16 cellular contexts compared by ENCODE assay signal in the genomic region with DNA sequence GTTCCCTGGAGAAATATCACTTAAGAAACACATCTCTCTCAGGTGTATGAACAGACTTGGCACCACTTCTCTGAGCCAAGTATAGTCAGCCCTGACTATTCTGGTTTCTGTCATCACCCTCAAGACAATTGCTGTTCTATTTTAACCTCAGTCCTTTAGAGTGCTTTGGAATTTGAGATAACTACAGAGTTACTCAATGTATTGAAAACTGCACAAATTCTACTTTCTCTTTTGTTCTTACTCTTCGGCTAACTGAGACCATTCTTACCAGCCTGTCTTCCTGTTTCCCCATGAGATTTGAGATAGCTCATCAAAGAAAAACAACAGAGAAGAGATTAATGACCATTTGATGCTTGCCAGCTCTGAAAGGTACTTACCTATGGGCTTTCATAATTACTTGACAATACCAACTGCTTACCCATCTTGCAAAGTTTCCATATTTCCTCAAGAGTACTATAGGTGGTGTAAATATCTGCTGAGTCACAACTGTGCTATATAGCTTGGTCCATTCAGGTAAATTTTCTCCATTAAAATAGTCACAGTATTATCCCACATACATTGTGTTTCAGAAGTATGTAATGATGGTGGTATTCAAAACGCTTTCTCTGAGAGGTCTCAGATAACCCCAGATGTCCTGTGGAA.
DNase-seq lines count a peak whose midpoint lies in the region; ATAC-seq and TF ChIP-seq lines count a peak whose summit lies in the region.
"Had no signal": no experiment of that assay in that cellular context is flagged by ENCODE, and none has a peak within 500 bp of the region (broad histone marks: within the 10 kb centered on the region; RNA-seq: fewer than 3 reads in every experiment).

No MANE protein-coding gene starts in this region.

- TF ChIP-seq CTCF in heart left ventricle (IDR thresholded peaks at IDR 0.05) (no peak), mucosa of descending colon (IDR thresholded peaks at IDR 0.05) (no peak), vagina (IDR thresholded peaks at IDR 0.05) (no peak)

- H3K9me3 ChIP-seq in heart left ventricle (no peaks in the 10 kb centered on the region), mucosa of descending colon (no peaks in the 10 kb centered on the region), vagina (no peaks in the 10 kb centered on the region)
- H3K9me3 ChIP-seq: BLaER1 treated with 17β-estradiol and CSF1 and Interleukin-3, amounts not matched to agents 10 nM and 100 nM; MG63; SJSA1; uterus had no signal

- H3K4me3 ChIP-seq in heart left ventricle (no peak overlapping the region), mucosa of descending colon (no peak overlapping the region), vagina (no peak overlapping the region)
- H3K4me3 ChIP-seq: BLaER1 treated with 17β-estradiol and CSF1 and Interleukin-3, amounts not matched to agents 10 nM and 100 nM; MG63; SJSA1; smooth muscle cell; uterus had no signal

- no peak for DNase-seq in heart left ventricle
- DNase-seq in NCI-H526 (lab: John Stamatoyannopoulos, UW): no peak
- no peak for DNase-seq in COR-L47 (lab: John Stamatoyannopoulos, UW)
- DNase-seq in mucosa of descending colon: no peak
- no peak for DNase-seq in vagina (ENCODE audit: extremely low spot score in 2 of 2)
- DNase-seq: activated CD4-positive, CD25-positive, alpha-beta regulatory T cell; MG63; NCI-H510A treated with DMSO at 0.1 percent for 48 hours; nephron progenitor cell; uterus had no signal

- H3K4me1 ChIP-seq in heart left ventricle: peaks cover 0 to 7% (median 0%) of the 10 kb centered on the region in 12 donors
- no peaks in the 10 kb centered on the region for H3K4me1 ChIP-seq in mucosa of descending colon (ENCODE audit: low read depth)
- no peaks in the 10 kb centered on the region for H3K4me1 ChIP-seq in vagina
- H3K4me1 ChIP-seq: BLaER1 treated with 17β-estradiol and CSF1 and Interleukin-3, amounts not matched to agents 10 nM and 100 nM; uterus had no signal

- no peaks in the 10 kb centered on the region for H3K36me3 ChIP-seq in heart left ventricle
- H3K36me3 ChIP-seq in mucosa of descending colon (ENCODE audit: low read depth): no peaks in the 10 kb centered on the region
- H3K36me3 ChIP-seq in vagina: no peaks in the 10 kb centered on the region
- H3K36me3 ChIP-seq: BLaER1 treated with 17β-estradiol and CSF1 and Interleukin-3, amounts not matched to agents 10 nM and 100 nM; MG63; SJSA1; uterus had no signal

- ATAC-seq in GM18511 (IDR thresholded peaks at IDR 0.05; ENCODE audit: unreplicated experiment) (peak; percentile 87), GM21717 (IDR thresholded peaks at IDR 0.05; ENCODE audit: unreplicated experiment) (peak; percentile 83), HG03460 (IDR thresholded peaks at IDR 0.05; ENCODE audit: unreplicated experiment) (peak; percentile 83), heart left ventricle (peak; percentile 93 to 98 (median 95)), mucosa of descending colon (no peak)

- 13 to 32% (median 16%) methylated on average over 2 of the region's 2 CpGs for WGBS in heart left ventricle, 4 donors

- peak overlapping the region in 1 of 12 donors; percentile 29 for H3K27ac ChIP-seq in heart left ventricle
- no peak overlapping the region for H3K27ac ChIP-seq in vagina
- H3K27ac ChIP-seq: BLaER1 treated with 17β-estradiol and CSF1 and Interleukin-3, amounts not matched to agents 10 nM and 100 nM; SJSA1; uterus had no signal

- intact Hi-C loops in heart left ventricle (cut with DNase I) (no loop called here), mucosa of descending colon (cut with DNase I, micrococcal nuclease) (no loop called here), vagina (cut with DNase I) (no loop called here)

- H3K27me3 ChIP-seq in heart left ventricle: no peaks in the 10 kb centered on the region
- no peaks in the 10 kb centered on the region for H3K27me3 ChIP-seq in vagina
- H3K27me3 ChIP-seq: BLaER1 treated with 17β-estradiol and CSF1 and Interleukin-3, amounts not matched to agents 10 nM and 100 nM; MG63; SJSA1; uterus had no signal

- no peak for TF ChIP-seq POLR2A in heart left ventricle (IDR thresholded peaks at IDR 0.05)
- no peak for TF ChIP-seq POLR2A in vagina (IDR thresholded peaks at IDR 0.05)
